ENCODE assay signal across 1 cellular context in the genomic region with DNA sequence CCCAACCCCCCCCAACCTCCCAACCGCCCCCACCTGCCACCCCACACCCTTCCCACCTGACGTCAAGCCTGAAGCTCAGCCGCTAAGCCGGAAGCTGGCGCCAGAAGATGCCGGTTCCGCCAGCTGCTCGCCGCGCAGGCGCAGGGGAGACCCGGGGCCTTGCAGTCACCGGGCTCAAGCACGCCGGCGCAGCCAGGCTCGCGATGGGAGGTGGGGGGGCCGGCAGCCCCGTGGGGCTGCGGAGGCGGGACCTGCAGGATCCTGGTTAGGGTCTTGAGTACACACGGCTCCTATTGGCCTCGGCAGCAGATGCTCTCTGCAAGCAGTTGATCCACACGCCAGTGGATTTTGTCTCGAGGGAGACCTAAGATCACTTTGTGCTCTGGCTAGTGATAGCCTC.
TF ChIP-seq lines count a peak whose summit lies in the region.

LIG4 (minus strand) TSS at position 109 of the 400 bp plus-strand sequence. CDS start 4,268 bp downstream, outside the sequence.

TF ChIP-seq in HCT116, 20 proteins besides CTCF, POLR2A, EP300 and RAD21 (continued from another document):
- TF ChIP-seq MAX (IDR thresholded peaks at IDR 0.05) (peak; percentile 59), YY1 (IDR thresholded peaks at IDR 0.05; ENCODE audit: extremely low read depth, insufficient replicate concordance, low read depth, low read length) (no peak), JUND (IDR thresholded peaks at IDR 0.05) (no peak), CBX3 (IDR thresholded peaks at IDR 0.05; ENCODE audit: low read depth) (no peak), ELF1 (IDR thresholded peaks at IDR 0.05; ENCODE audit: borderline replicate concordance, low read depth) (peak; percentile 49), CEBPB (IDR thresholded peaks at IDR 0.05; ENCODE audit: low read depth) (no peak), TCF7L2 (IDR thresholded peaks at IDR 0.05; ENCODE audit: borderline replicate concordance, extremely low read depth, insufficient read depth, insufficient read length) (peak; percentile 40), REST (IDR thresholded peaks at IDR 0.05; ENCODE audit: low read depth) (no peak), SRF (IDR thresholded peaks at IDR 0.05; ENCODE audit: low read depth) (no peak), EGR1 (IDR thresholded peaks at IDR 0.05; ENCODE audit: low read depth) (peak; percentile 75), POLR2AphosphoS5 (IDR thresholded peaks at IDR 0.05; ENCODE audit: low read depth, low read length) (peak; percentile 65), ZNF274 (IDR thresholded peaks at IDR 0.05; ENCODE audit: low read depth, low read length) (no peak), SIN3A (IDR thresholded peaks at IDR 0.05; ENCODE audit: low read depth) (peak; percentile 72)
